1 cellular context compared by ENCODE assay signal in genomic region chr5:139527896-139528467, GRCh38.
A peak's percentile ranks its signal among the peaks of the same experiment; 100 is the strongest.
TF ChIP-seq lines count a peak whose summit lies in the region.

No MANE protein-coding gene starts in this region.

TF ChIP-seq in K562, 482 proteins besides CTCF, POLR2A, EP300 and RAD21:
- peak; percentile 80 for TF ChIP-seq NFIC (IDR thresholded peaks at IDR 0.05)
